18 cellular contexts compared by ENCODE assay signal in the genomic region with DNA sequence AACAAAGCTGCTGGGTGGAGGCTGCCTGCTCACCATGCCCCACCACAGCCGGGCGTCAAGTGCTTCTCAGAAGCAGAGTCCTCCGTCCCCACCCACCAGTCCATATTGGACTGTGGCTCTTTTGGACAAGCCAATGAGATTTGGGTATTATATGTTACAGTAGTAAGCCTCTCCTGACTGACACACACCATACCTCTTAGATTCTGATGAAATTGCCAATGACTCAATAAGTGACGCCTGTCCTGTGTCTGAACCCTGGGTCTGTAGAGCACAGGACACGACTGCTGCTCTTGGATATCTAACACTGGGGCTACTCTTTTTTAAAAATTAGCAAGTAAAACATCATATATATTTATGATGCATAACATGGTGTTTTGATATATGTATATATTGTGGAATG.
"Had no signal": no experiment of that assay in that cellular context is flagged by ENCODE, and none has a peak within 500 bp of the region (broad histone marks: within the 10 kb centered on the region; RNA-seq: fewer than 3 reads in every experiment).

No MANE protein-coding gene starts in this region.

- DNase-seq: colonic mucosa; dermis blood vessel endothelial cell; erythroblast; foreskin melanocyte; head of caudate nucleus; hypothalamus; kidney glomerular epithelial cell; naive thymus-derived CD4-positive, alpha-beta T cell; nephron progenitor cell; psoas muscle; spleen; stimulated activated CD4-positive, alpha-beta T cell treated with anti-CD3 and anti-CD28 coated beads, Interleukin-15, amount 100 ng/mL, for 24 hours; stimulated activated CD4-positive, alpha-beta T cell treated with anti-CD3 and anti-CD28 coated beads, Interleukin-1b, Interleukin-23, amount 100 ng/mL, for 48 hours; stimulated activated CD4-positive, alpha-beta T cell treated with anti-CD3 and anti-CD28 coated beads, Interleukin-4, amount 100 ng/mL, for 24 hours; stimulated activated naive B cell treated with anti-CD40 and anti-IgM and Interleukin-4, amounts not matched to agents 10 μg/mL and 1 μg/mL and 100 μg/mL, for 72 hours; stimulated activated naive CD8-positive, alpha-beta T cell treated with anti-CD3 and anti-CD28 coated beads, Interleukin-15, amount 100 ng/mL, for 72 hours; testis had no signal

- H3K27ac ChIP-seq: colonic mucosa, psoas muscle, spleen, testis, tibial nerve had no signal

- H3K4me3 ChIP-seq: colonic mucosa, psoas muscle, spleen, testis, tibial nerve had no signal
